In the genomic region with DNA sequence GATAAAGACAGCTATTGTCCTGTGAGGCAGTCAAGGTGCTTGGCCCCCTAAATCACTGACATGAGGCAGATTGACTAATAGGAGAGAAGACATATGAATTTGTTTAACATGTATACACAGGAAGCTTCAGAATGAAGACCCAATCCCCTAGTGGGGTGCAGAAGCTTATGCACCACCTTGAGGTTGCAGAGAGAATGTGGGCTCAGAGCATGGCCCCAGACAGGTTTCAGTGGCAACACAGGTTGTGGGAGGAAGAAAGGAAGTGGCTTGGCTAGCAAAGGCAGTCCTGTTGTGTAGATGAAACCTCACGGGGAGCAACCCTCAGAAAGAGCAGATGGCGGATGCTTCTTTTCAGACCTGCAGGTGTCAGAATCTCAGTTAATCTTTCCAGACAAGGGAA, we compare ENCODE assay signal across 9 cellular contexts. TPM values are rescaled to one million over a fixed set of nuclear protein-coding genes. Genes with fewer than 3 reads are reported as not detected.
DNase-seq lines count a peak whose midpoint lies in the region; ATAC-seq lines count a peak whose summit lies in the region.
"Had no signal": no experiment of that assay in that cellular context is flagged by ENCODE, and none has a peak within 500 bp of the region (broad histone marks: within the 10 kb centered on the region; RNA-seq: fewer than 3 reads in every experiment).

No MANE protein-coding gene starts in this region.

- ATAC-seq in GM21447 (IDR thresholded peaks at IDR 0.05; ENCODE audit: unreplicated experiment): peak; percentile 100

- DNase-seq in G401 (ENCODE audit: low spot score) (peak; percentile 91), activated T-cell treated with anti-CD3 and anti-CD28 coated beads for 48 hours (ENCODE audit: low read depth) (peak; percentile 37), NCI-H345 treated with DMSO at 0.1 percent for 48 hours (lab: John Stamatoyannopoulos, UW; ENCODE audit: unreplicated experiment) (no peak), HK-2 (ENCODE audit: unreplicated experiment) (no peak), NCI-H774 (lab: John Stamatoyannopoulos, UW) (no peak)
- peak; percentile 66 for DNase-seq in stimulated activated CD4-positive, alpha-beta T cell treated with anti-CD3 and anti-CD28 coated beads, Interleukin-1b, Interleukin-23, amount 100 ng/mL, for 48 hours

- peaks cover 22 to 23% (median 22%) of the 10 kb centered on the region in 3 donors for H3K4me1 Mint-ChIP-seq in IgD-negative memory B cell

- in situ Hi-C loops in G401 (cut with HindIII; ENCODE audit: low sequenced_read_pairs): no loop called here

- no peaks in the 10 kb centered on the region for H3K9me3 Mint-ChIP-seq in IgD-negative memory B cell
- H3K9me3 Mint-ChIP-seq: nephron had no signal

- peak overlapping the region in 2 of 4 donors; percentile 57 to 91 for H3K4me3 Mint-ChIP-seq in IgD-negative memory B cell
- H3K4me3 Mint-ChIP-seq: nephron had no signal

- H3K36me3 Mint-ChIP-seq in IgD-negative memory B cell: no peaks in the 10 kb centered on the region

- H3K27me3 Mint-ChIP-seq in IgD-negative memory B cell: no peaks in the 10 kb centered on the region

- H3K27ac Mint-ChIP-seq in IgD-negative memory B cell: peak overlapping the region; percentile 1 to 74 (median 3)

RNA-seq across cellular contexts. Expression of gene PARP1, which starts 37.0 kb away (rescaled TPM):
- total RNA-seq in G401 (2014; rRNA removed; shearing (Covaris generic)): 156 and 218 TPM in 2 replicates
- 321 TPM for polyA plus RNA-seq in IgD-negative memory B cell

Comparison
In these comparisons a context has a peak if more than half of its experiments do, and no peak if none do; other contexts are left out.
1. DNase-seq: peak in G401 (single experiment), activated T-cell treated with anti-CD3 and anti-CD28 coated beads for 48 hours (single experiment) and stimulated activated CD4-positive, alpha-beta T cell treated with anti-CD3 and anti-CD28 coated beads, Interleukin-1b, Interleukin-23, amount 100 ng/mL, for 48 hours (single experiment); none in NCI-H345 treated with DMSO at 0.1 percent for 48 hours (single experiment), HK-2 (single experiment) and NCI-H774 (single experiment).